In genomic region chr16:84907046-84907445, GRCh38 we compare ENCODE assay signal across 17 cellular contexts.
DNase-seq lines count a peak whose midpoint lies in the region; ATAC-seq and TF ChIP-seq lines count a peak whose summit lies in the region.
"Had no signal": no experiment of that assay in that cellular context is flagged by ENCODE, and none has a peak within 500 bp of the region (broad histone marks: within the 10 kb centered on the region; RNA-seq: fewer than 3 reads in every experiment).

No MANE protein-coding gene starts in this region.

- peaks cover 5% of the 10 kb centered on the region for H3K4me1 ChIP-seq in left ventricle myocardium inferior
- H3K4me1 ChIP-seq in hepatocyte (ENCODE audit: insufficient read depth), result peaks cover 3% of the 10 kb centered on the region
- H3K4me1 ChIP-seq in colonic mucosa, result peaks cover 8% of the 10 kb centered on the region
- no peaks in the 10 kb centered on the region for H3K4me1 ChIP-seq in foreskin keratinocyte

- no peak for DNase-seq in left ventricle myocardium inferior
- DNase-seq in cardiac septum (ENCODE audit: low spot score), result no peak
- no peak for DNase-seq in hepatocyte (ENCODE audit: low spot score)
- no peak for DNase-seq in sciatic nerve (ENCODE audit: low spot score)
- no peak for DNase-seq in NCI-H1436 (lab: John Stamatoyannopoulos, UW)
- no peak for DNase-seq in colonic mucosa
- DNase-seq in foreskin keratinocyte, result no peak
- no peak for DNase-seq in stimulated activated CD4-positive, alpha-beta T cell treated with anti-CD3 and anti-CD28 coated beads, Interleukin-2, amount 100 ng/mL, for 48 hours
- DNase-seq: C1 segment of cervical spinal cord, HFFc6, NCI-H1092 treated with DMSO at 0.1 percent for 48 hours, NCI-H2081, NCI-H2171 treated with DMSO at 0.1 percent for 48 hours, NCI-H446 treated with DMSO at 0.1 percent for 48 hours, NCI-H69 had no signal

- no peak overlapping the region for H3K9ac ChIP-seq in colonic mucosa (ENCODE audit: low read depth in 2 of 2, low read length in 2 of 2)

- no peak overlapping the region for H3K4me2 ChIP-seq in hepatocyte

- H3K36me3 ChIP-seq in left ventricle myocardium inferior, result no peaks in the 10 kb centered on the region
- no peaks in the 10 kb centered on the region for H3K36me3 ChIP-seq in hepatocyte (replicated peaks; ENCODE audit: insufficient read depth, low read depth)
- no peaks in the 10 kb centered on the region for H3K36me3 ChIP-seq in colonic mucosa

- 98% methylated on average over 15 of the region's 15 CpGs for WGBS in hepatocyte (ENCODE audit: low lambda C conversion rate, missing lambda C conversion rate)

- H3K9me2 ChIP-seq in hepatocyte (replicated peaks; ENCODE audit: insufficient read depth), result no peaks in the 10 kb centered on the region

- H3K9me3 ChIP-seq in left ventricle myocardium inferior (replicated peaks) (no peaks in the 10 kb centered on the region), hepatocyte (ENCODE audit: low read depth) (no peaks in the 10 kb centered on the region), colonic mucosa (no peaks in the 10 kb centered on the region)

- no peaks in the 10 kb centered on the region for H3K79me2 ChIP-seq in hepatocyte

- intact Hi-C loops in left ventricle myocardium inferior (cut with micrococcal nuclease) (no loop called here), cardiac septum (cut with DNase I) (no loop called here), sciatic nerve (cut with DNase I) (no loop called here), colonic mucosa (cut with DNase I) (no loop called here)

- peak; percentile 8 for ATAC-seq in sciatic nerve
- no peak for ATAC-seq in foreskin keratinocyte
- ATAC-seq: K562, Panc1 had no signal

- H3K4me3 ChIP-seq in left ventricle myocardium inferior (no peak overlapping the region), hepatocyte (no peak overlapping the region), colonic mucosa (no peak overlapping the region)
- H3K4me3 ChIP-seq: K562 had no signal

- no peaks in the 10 kb centered on the region for H4K20me1 ChIP-seq in hepatocyte (ENCODE audit: insufficient read depth, poor library complexity, severe bottlenecking)

- H2AFZ ChIP-seq in hepatocyte, result no peak overlapping the region

- H3K27ac ChIP-seq in left ventricle myocardium inferior (replicated peaks) (peak overlapping the region; percentile 41), hepatocyte (peak overlapping the region; percentile 61), colonic mucosa (no peak overlapping the region), foreskin keratinocyte (no peak overlapping the region)

- H3K27me3 ChIP-seq in left ventricle myocardium inferior (ENCODE audit: low read depth) (no peaks in the 10 kb centered on the region), hepatocyte (no peaks in the 10 kb centered on the region), colonic mucosa (no peaks in the 10 kb centered on the region), foreskin keratinocyte (peaks cover 3% of the 10 kb centered on the region)

- TF ChIP-seq CTCF in left ventricle myocardium inferior (IDR thresholded peaks at IDR 0.05; ENCODE audit: borderline replicate concordance) (no peak), hepatocyte (IDR thresholded peaks at IDR 0.05; ENCODE audit: poor library complexity) (no peak), colonic mucosa (IDR thresholded peaks at IDR 0.05) (no peak), foreskin keratinocyte (conservative IDR thresholded peaks at IDR 0.05) (no peak)

Comparison
In these comparisons a context has a peak if more than half of its experiments do, and no peak if none do; other contexts are left out.
1. H3K27ac ChIP-seq: peak in left ventricle myocardium inferior (single experiment) and hepatocyte (single experiment); none in colonic mucosa (single experiment) and foreskin keratinocyte (single experiment).